Comparison of ENCODE assay signal across 1 cellular context in the genomic region with DNA sequence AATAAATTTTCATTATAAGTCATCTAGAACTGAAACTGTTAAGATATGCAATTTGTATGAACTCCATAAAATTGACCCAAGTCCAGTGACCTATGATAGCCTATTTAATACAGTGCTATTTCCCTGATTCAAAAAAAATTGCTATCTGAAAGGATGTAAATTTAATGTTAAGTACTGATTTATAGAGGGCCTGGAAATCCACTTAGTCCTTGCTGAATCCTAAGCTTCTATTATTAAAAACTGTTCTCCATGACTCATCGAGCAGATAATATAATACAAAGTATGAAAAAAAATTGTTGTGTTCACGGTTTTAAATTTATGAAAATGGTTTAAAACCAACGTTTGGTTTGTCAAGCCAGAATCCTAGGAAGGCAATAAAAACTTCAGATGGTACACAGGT.
TF ChIP-seq lines count a peak whose summit lies in the region.

No MANE protein-coding gene starts in this region.

TF ChIP-seq in SK-N-SH, 30 proteins besides CTCF, POLR2A, EP300 and RAD21 (continued from another document):
- TF ChIP-seq, protein P1, sequence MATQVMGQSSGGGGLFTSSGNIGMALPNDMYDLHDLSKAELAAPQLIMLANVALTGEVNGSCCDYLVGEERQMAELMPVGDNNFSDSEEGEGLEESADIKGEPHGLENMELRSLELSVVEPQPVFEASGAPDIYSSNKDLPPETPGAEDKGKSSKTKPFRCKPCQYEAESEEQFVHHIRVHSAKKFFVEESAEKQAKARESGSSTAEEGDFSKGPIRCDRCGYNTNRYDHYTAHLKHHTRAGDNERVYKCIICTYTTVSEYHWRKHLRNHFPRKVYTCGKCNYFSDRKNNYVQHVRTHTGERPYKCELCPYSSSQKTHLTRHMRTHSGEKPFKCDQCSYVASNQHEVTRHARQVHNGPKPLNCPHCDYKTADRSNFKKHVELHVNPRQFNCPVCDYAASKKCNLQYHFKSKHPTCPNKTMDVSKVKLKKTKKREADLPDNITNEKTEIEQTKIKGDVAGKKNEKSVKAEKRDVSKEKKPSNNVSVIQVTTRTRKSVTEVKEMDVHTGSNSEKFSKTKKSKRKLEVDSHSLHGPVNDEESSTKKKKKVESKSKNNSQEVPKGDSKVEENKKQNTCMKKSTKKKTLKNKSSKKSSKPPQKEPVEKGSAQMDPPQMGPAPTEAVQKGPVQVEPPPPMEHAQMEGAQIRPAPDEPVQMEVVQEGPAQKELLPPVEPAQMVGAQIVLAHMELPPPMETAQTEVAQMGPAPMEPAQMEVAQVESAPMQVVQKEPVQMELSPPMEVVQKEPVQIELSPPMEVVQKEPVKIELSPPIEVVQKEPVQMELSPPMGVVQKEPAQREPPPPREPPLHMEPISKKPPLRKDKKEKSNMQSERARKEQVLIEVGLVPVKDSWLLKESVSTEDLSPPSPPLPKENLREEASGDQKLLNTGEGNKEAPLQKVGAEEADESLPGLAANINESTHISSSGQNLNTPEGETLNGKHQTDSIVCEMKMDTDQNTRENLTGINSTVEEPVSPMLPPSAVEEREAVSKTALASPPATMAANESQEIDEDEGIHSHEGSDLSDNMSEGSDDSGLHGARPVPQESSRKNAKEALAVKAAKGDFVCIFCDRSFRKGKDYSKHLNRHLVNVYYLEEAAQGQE (IDR thresholded peaks at IDR 0.05; ENCODE audit: low read depth, low read length) = no peak
- TF ChIP-seq MXI1 (IDR thresholded peaks at IDR 0.05; ENCODE audit: low read depth, low read length) (no peak), GABPA (IDR thresholded peaks at IDR 0.05; ENCODE audit: low read depth) (no peak)
- TF ChIP-seq, protein P2, sequence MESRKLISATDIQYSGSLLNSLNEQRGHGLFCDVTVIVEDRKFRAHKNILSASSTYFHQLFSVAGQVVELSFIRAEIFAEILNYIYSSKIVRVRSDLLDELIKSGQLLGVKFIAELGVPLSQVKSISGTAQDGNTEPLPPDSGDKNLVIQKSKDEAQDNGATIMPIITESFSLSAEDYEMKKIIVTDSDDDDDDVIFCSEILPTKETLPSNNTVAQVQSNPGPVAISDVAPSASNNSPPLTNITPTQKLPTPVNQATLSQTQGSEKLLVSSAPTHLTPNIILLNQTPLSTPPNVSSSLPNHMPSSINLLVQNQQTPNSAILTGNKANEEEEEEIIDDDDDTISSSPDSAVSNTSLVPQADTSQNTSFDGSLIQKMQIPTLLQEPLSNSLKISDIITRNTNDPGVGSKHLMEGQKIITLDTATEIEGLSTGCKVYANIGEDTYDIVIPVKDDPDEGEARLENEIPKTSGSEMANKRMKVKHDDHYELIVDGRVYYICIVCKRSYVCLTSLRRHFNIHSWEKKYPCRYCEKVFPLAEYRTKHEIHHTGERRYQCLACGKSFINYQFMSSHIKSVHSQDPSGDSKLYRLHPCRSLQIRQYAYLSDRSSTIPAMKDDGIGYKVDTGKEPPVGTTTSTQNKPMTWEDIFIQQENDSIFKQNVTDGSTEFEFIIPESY (IDR thresholded peaks at IDR 0.05; ENCODE audit: borderline replicate concordance, low read depth) = no peak
TF ChIP-seq in SK-N-SH: peak in this region for 0.
